Comparison of ENCODE assay signal across 19 cellular contexts in genomic region chr5:145800181-145800580, GRCh38. TPM values are rescaled to one million over a fixed set of nuclear protein-coding genes. Genes with fewer than 3 reads are reported as not detected.
DNase-seq lines count a peak whose midpoint lies in the region; ATAC-seq, FAIRE-seq and TF ChIP-seq lines count a peak whose summit lies in the region.
"Had no signal": no experiment of that assay in that cellular context is flagged by ENCODE, and none has a peak within 500 bp of the region (broad histone marks: within the 10 kb centered on the region; RNA-seq: fewer than 3 reads in every experiment).

No MANE protein-coding gene starts in this region.

- peaks cover 3% of the 10 kb centered on the region for H3K9me3 Mint-ChIP-seq in activated CD4-positive, alpha-beta T cell treated with anti-CD3 and anti-CD28 coated beads, Interleukin-2, amount 10 ng/mL, durations not matched to agents 24 days and 14 days
- no peaks in the 10 kb centered on the region for H3K9me3 Mint-ChIP-seq in GM23338
- H3K9me3 Mint-ChIP-seq: H9 had no signal

- DNase-seq in activated CD4-positive, alpha-beta T cell treated with anti-CD3 and anti-CD28 coated beads, Interleukin-2, amount 10 ng/mL, durations not matched to agents 24 days and 14 days = peak; percentile 4
- no peak for DNase-seq in activated CD4-positive, alpha-beta T cell treated with anti-CD3 and anti-CD28 coated beads for 48 hours
- DNase-seq in endothelial cell of umbilical vein (ENCODE audit: low read depth, low spot score) (peak; percentile 27), retinal pigment epithelial cell (ENCODE audit: low read depth) (peak; percentile 81), mucosa of gallbladder (ENCODE audit: low spot score) (no peak), SHP77 treated with DMSO at 0.1 percent for 48 hours (lab: John Stamatoyannopoulos, UW) (no peak), GM23338 (ENCODE audit: low spot score) (no peak)
- DNase-seq: CD4-positive, alpha-beta memory T cell; DMS79 treated with DMSO at 0.1 percent for 48 hours; GF-D8; H9; IMR-90 had no signal

- POLR2A ChIA-PET in endothelial cell of umbilical vein (lab: Charles Lee) = no interaction called here

- no peaks in the 10 kb centered on the region for H3K36me3 ChIP-seq in endothelial cell of umbilical vein (ENCODE audit: control insufficient read depth in 2 of 2, extremely low read depth in 1 of 2, insufficient read depth in 2 of 2, low read length in 2 of 2)
- H3K36me3 ChIP-seq in GM23338 (ENCODE audit: insufficient read depth) = no peaks in the 10 kb centered on the region

- no peak overlapping the region for H3K4me2 ChIP-seq in endothelial cell of umbilical vein (ENCODE audit: insufficient read depth, low read length)
- no peak overlapping the region for H3K4me2 ChIP-seq in GM23338
- H3K4me2 ChIP-seq: A549, BLaER1 had no signal

- H3K36me3 Mint-ChIP-seq in activated CD4-positive, alpha-beta T cell treated with anti-CD3 and anti-CD28 coated beads, Interleukin-2, amount 10 ng/mL, durations not matched to agents 24 days and 14 days (ENCODE audit: low read depth) = no peaks in the 10 kb centered on the region
- no peaks in the 10 kb centered on the region for H3K36me3 Mint-ChIP-seq in GM23338 (ENCODE audit: low read depth)
- H3K36me3 Mint-ChIP-seq: CD4-positive, alpha-beta memory T cell had no signal

- no peaks in the 10 kb centered on the region for H3F3A ChIP-seq in GM23338 (replicated peaks; ENCODE audit: low read depth)

- H3K27ac ChIP-seq in endothelial cell of umbilical vein (ENCODE audit: insufficient read depth, low read depth, low read length) (no peak overlapping the region), GM23338 (ENCODE audit: low read depth) (no peak overlapping the region)
- H3K27ac ChIP-seq: 22Rv1, A549, BLaER1, HL-60 had no signal

- H3K4me1 ChIP-seq in endothelial cell of umbilical vein (ENCODE audit: control insufficient read depth, extremely low read depth, insufficient read depth, low read length) (peaks cover 13% of the 10 kb centered on the region), GM23338 (ENCODE audit: insufficient read depth) (peaks cover 3% of the 10 kb centered on the region)
- H3K4me1 ChIP-seq: BLaER1 had no signal

- intact Hi-C loops in activated CD4-positive, alpha-beta T cell treated with anti-CD3 and anti-CD28 coated beads, Interleukin-2, amount 10 ng/mL, durations not matched to agents 24 days and 14 days (cut with micrococcal nuclease) = no loop called here
- intact Hi-C loops in endothelial cell of umbilical vein (cut with micrococcal nuclease) = no loop called here

- CTCF ChIA-PET in endothelial cell of umbilical vein (lab: Charles Lee) = interaction anchor here (1.1 to 1.4 kb wide), 2 partner anchors 12 to 1596 kb away, joined by 3 to 5 read pairs; no protein-coding TSS in a partner anchor

- no peak overlapping the region for H3K4me3 Mint-ChIP-seq in activated CD4-positive, alpha-beta T cell treated with anti-CD3 and anti-CD28 coated beads, Interleukin-2, amount 10 ng/mL, durations not matched to agents 24 days and 14 days
- no peak overlapping the region for H3K4me3 Mint-ChIP-seq in GM23338
- H3K4me3 Mint-ChIP-seq: CD14-positive monocyte; CD4-positive, alpha-beta memory T cell; H9 had no signal

- BruUV-seq in endothelial cell of umbilical vein (replicated peaks; lab: Mats Ljungman, UMichigan) = no TSS peak

- H2AFZ ChIP-seq in endothelial cell of umbilical vein (ENCODE audit: low read depth, low read length) = no peak overlapping the region
- no peak overlapping the region for H2AFZ ChIP-seq in GM23338

- H3K27me3 Mint-ChIP-seq in activated CD4-positive, alpha-beta T cell treated with anti-CD3 and anti-CD28 coated beads, Interleukin-2, amount 10 ng/mL, durations not matched to agents 24 days and 14 days = no peaks in the 10 kb centered on the region
- no peaks in the 10 kb centered on the region for H3K27me3 Mint-ChIP-seq in GM23338 (ENCODE audit: insufficient read depth, low read depth, poor library complexity)
- H3K27me3 Mint-ChIP-seq: CD4-positive, alpha-beta memory T cell had no signal

- no peak for TF ChIP-seq CTCF in endothelial cell of umbilical vein (IDR thresholded peaks at IDR 0.05; ENCODE audit: extremely low read depth in 1 of 2, insufficient read depth in 1 of 2, low read depth in 1 of 2, low read length in 2 of 2)
- TF ChIP-seq CTCF in retinal pigment epithelial cell (conservative IDR thresholded peaks at IDR 0.05; ENCODE audit: low read depth, low read length) = no peak
- TF ChIP-seq CTCF in GM23338 (conservative IDR thresholded peaks at IDR 0.05; ENCODE audit: low read depth in 2 of 2) = no peak

- H3K79me2 ChIP-seq in endothelial cell of umbilical vein (ENCODE audit: control insufficient read depth, insufficient read depth, low read length) = no peaks in the 10 kb centered on the region
- no peaks in the 10 kb centered on the region for H3K79me2 ChIP-seq in GM23338 (replicated peaks; ENCODE audit: insufficient read depth)

- no peaks in the 10 kb centered on the region for H3K27me3 ChIP-seq in endothelial cell of umbilical vein (ENCODE audit: control insufficient read depth in 2 of 2, insufficient read depth in 2 of 2, low read length in 2 of 2)
- no peaks in the 10 kb centered on the region for H3K27me3 ChIP-seq in GM23338 (ENCODE audit: insufficient read depth)
- H3K27me3 ChIP-seq: BLaER1 had no signal

- no peak for FAIRE-seq in endothelial cell of umbilical vein (lab: Jason Lieb, UNC)
- FAIRE-seq: A549, H1, K562 had no signal

- no peak overlapping the region for H3K27ac Mint-ChIP-seq in activated CD4-positive, alpha-beta T cell treated with anti-CD3 and anti-CD28 coated beads, Interleukin-2, amount 10 ng/mL, durations not matched to agents 24 days and 14 days
- no peak overlapping the region for H3K27ac Mint-ChIP-seq in GM23338
- H3K27ac Mint-ChIP-seq: CD14-positive monocyte; CD4-positive, alpha-beta memory T cell; H9 had no signal

- H3K9ac ChIP-seq in endothelial cell of umbilical vein (replicated peaks; ENCODE audit: extremely low read depth, insufficient read depth, low read length) = no peak overlapping the region
- H3K9ac ChIP-seq: BLaER1 had no signal

- no peak for TF ChIP-seq POLR2A in endothelial cell of umbilical vein (IDR thresholded peaks at IDR 0.05; ENCODE audit: low read depth, low read length)

- H3K9me2 ChIP-seq in GM23338 (ENCODE audit: insufficient read depth) = no peaks in the 10 kb centered on the region

- no peak for ATAC-seq in GM23338
- ATAC-seq: A549, K562 had no signal

- H3K9me1 ChIP-seq in endothelial cell of umbilical vein (replicated peaks; ENCODE audit: control insufficient read depth, extremely low read depth, insufficient read depth, low read length) = no peaks in the 10 kb centered on the region

- no peaks in the 10 kb centered on the region for H3K9me3 ChIP-seq in endothelial cell of umbilical vein (replicated peaks; ENCODE audit: control insufficient read depth, insufficient read depth, low read length)
- H3K9me3 ChIP-seq: A549, BLaER1 had no signal

- H4K20me1 ChIP-seq in endothelial cell of umbilical vein (replicated peaks; ENCODE audit: control insufficient read depth, extremely low read depth, insufficient read depth, low read length) (no peaks in the 10 kb centered on the region), GM23338 (replicated peaks; ENCODE audit: insufficient read depth) (no peaks in the 10 kb centered on the region)
- H4K20me1 ChIP-seq: BLaER1 had no signal

- dilution Hi-C loops in endothelial cell of umbilical vein (cut with MboI; ENCODE audit: extremely low pct_ligation_motif_present, low sequenced_read_pairs) = no loop called here

- H3K4me1 Mint-ChIP-seq in activated CD4-positive, alpha-beta T cell treated with anti-CD3 and anti-CD28 coated beads, Interleukin-2, amount 10 ng/mL, durations not matched to agents 24 days and 14 days = peaks cover 5% of the 10 kb centered on the region
- H3K4me1 Mint-ChIP-seq in GM23338 = peaks cover 14% of the 10 kb centered on the region; the same call in 2 of the 3 replicates
- H3K4me1 Mint-ChIP-seq: CD14-positive monocyte; CD4-positive, alpha-beta memory T cell had no signal

- no peak overlapping the region for H3K4me3 ChIP-seq in endothelial cell of umbilical vein (replicated peaks in 1 of 3; ENCODE audit: insufficient read depth in 1 of 3, low read depth in 1 of 3, low read length in 3 of 3)
- H3K4me3 ChIP-seq in retinal pigment epithelial cell (ENCODE audit: low read length) = no peak overlapping the region
- no peak overlapping the region for H3K4me3 ChIP-seq in GM23338
- H3K4me3 ChIP-seq: A549, BLaER1, K562 had no signal

TF ChIP-seq in endothelial cell of umbilical vein, 7 proteins besides CTCF, POLR2A, EP300 and RAD21 (continues in another document):
- TF ChIP-seq GATA2 (IDR thresholded peaks at IDR 0.05; ENCODE audit: insufficient read depth, insufficient read length, low read depth, low read length) = no peak
- no peak for TF ChIP-seq POLR2AphosphoS5 (IDR thresholded peaks at IDR 0.05; ENCODE audit: insufficient read depth, low read depth, low read length)
- TF ChIP-seq EZH2 (IDR thresholded peaks at IDR 0.05; ENCODE audit: borderline replicate concordance, low read depth, low read length, severe bottlenecking) = no peak
- TF ChIP-seq JUN (IDR thresholded peaks at IDR 0.05; ENCODE audit: borderline replicate concordance, insufficient read depth, insufficient read length, low read depth) = no peak
- TF ChIP-seq MYC (IDR thresholded peaks at IDR 0.05; ENCODE audit: low read depth, low read length) = no peak

RNA-seq across cellular contexts. Expression of gene PRELID2, which starts 35.0 kb away (rescaled TPM):
- 3.1 and 3.6 TPM in 2 replicates for total RNA-seq in activated CD4-positive, alpha-beta T cell treated with anti-CD3 and anti-CD28 coated beads, Interleukin-2, amount 10 ng/mL, durations not matched to agents 24 days and 14 days
- total RNA-seq in endothelial cell of umbilical vein (14.9 and 16.4 TPM in 2 replicates), mucosa of gallbladder (58.1 TPM)
- polyA plus RNA-seq in endothelial cell of umbilical vein (3.2 and 3.5 TPM in 2 replicates), GM23338 (2016; fragmentation: Nextera tagmentation; extraction: Ambion mirVana) (7.3 and 9.3 TPM in 2 replicates)
- polyA plus RNA-seq in endothelial cell of umbilical vein (2011; cell fraction: cytosol; rRNA removed) = 7.1 and 7.7 TPM in 2 replicates
- 8.1 and 11.1 TPM in 2 replicates for polyA plus RNA-seq in endothelial cell of umbilical vein (2011; cell fraction: nucleus; rRNA removed)
- polyA plus RNA-seq in endothelial cell of umbilical vein (2012) = 7.0 and 9.6 TPM in 2 replicates
- 14.3 and 25.0 TPM in 2 replicates for polyA minus RNA-seq in endothelial cell of umbilical vein
- polyA minus RNA-seq in endothelial cell of umbilical vein (2011; cell fraction: cytosol; rRNA and poly(A)+ RNA removed) = 0.72 TPM
- polyA minus RNA-seq in endothelial cell of umbilical vein (2011; cell fraction: nucleus; rRNA and poly(A)+ RNA removed) = 60.2 and 76.4 TPM in 2 replicates
- total RNA-seq in GM23338 (2014; rRNA removed; shearing (Covaris generic)) = 9.8 and 13.1 TPM in 2 replicates

Comparison
In these comparisons a context has a peak if more than half of its experiments do, and no peak if none do; other contexts are left out.
1. DNase-seq: peak in activated CD4-positive, alpha-beta T cell treated with anti-CD3 and anti-CD28 coated beads, Interleukin-2, amount 10 ng/mL, durations not matched to agents 24 days and 14 days (single experiment), endothelial cell of umbilical vein (single experiment) and retinal pigment epithelial cell (single experiment); none in activated CD4-positive, alpha-beta T cell treated with anti-CD3 and anti-CD28 coated beads for 48 hours (single experiment), mucosa of gallbladder (single experiment), SHP77 treated with DMSO at 0.1 percent for 48 hours (single experiment) and GM23338 (single experiment).